1 cellular context compared by ENCODE assay signal in genomic region chr10:80158126-80158525, GRCh38.
TF ChIP-seq lines count a peak whose summit lies in the region.

No MANE protein-coding gene starts in this region.

TF ChIP-seq in HCT116, 20 proteins besides CTCF, POLR2A, EP300 and RAD21 (continued from another document):
- no peak for TF ChIP-seq ZBTB33 (IDR thresholded peaks at IDR 0.05; ENCODE audit: extremely low read depth, insufficient replicate concordance, low read length)
- no peak for TF ChIP-seq ELF1 (IDR thresholded peaks at IDR 0.05; ENCODE audit: borderline replicate concordance, low read depth)
- no peak for TF ChIP-seq YY1 (IDR thresholded peaks at IDR 0.05; ENCODE audit: extremely low read depth, insufficient replicate concordance, low read depth, low read length)
- TF ChIP-seq SRF (IDR thresholded peaks at IDR 0.05; ENCODE audit: low read depth) = no peak
- TF ChIP-seq ZFX (IDR thresholded peaks at IDR 0.05) = no peak
- no peak for TF ChIP-seq REST (IDR thresholded peaks at IDR 0.05; ENCODE audit: low read depth)
- TF ChIP-seq FOSL1 (IDR thresholded peaks at IDR 0.05; ENCODE audit: low read depth) = no peak
- no peak for TF ChIP-seq EGR1 (IDR thresholded peaks at IDR 0.05; ENCODE audit: low read depth)
- TF ChIP-seq EZH2 (IDR thresholded peaks at IDR 0.05) = no peak
- TF ChIP-seq POLR2AphosphoS5 (IDR thresholded peaks at IDR 0.05; ENCODE audit: low read depth, low read length) = no peak
- no peak for TF ChIP-seq EZH2phosphoT487 (IDR thresholded peaks at IDR 0.05; ENCODE audit: borderline replicate concordance)
- no peak for TF ChIP-seq MAX (IDR thresholded peaks at IDR 0.05)
